ENCODE assay signal across 13 cellular contexts in the genomic region with DNA sequence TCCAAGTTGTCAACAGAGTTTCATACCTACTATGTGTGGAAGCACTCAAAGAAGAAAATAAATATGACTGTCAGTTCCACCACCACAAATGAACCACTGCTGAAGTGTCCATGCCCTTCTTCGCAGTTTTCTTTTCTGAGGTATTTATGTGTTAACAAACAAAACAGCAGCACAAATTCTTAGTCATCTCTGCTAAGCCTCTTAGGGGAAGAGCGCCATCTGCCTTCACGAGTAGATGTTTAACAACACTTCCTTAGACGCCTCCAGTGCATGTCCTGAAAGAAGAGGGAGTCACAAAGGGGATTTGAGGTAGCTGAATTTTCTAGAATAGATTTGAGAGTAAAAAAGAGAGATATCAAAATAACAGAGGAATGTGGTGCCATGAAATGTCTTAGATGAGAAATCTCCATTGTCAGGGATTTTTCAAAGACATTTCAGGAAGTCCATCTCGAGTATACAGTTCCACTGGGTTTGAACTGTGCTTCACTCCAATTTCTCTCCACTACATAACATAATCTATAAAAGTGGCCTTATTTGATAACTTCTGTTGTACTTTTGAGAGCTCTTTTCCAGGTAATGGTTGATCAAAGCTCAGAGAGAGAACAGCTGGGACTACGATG.
DNase-seq lines count a peak whose midpoint lies in the region; ATAC-seq and TF ChIP-seq lines count a peak whose summit lies in the region.
"Had no signal": no experiment of that assay in that cellular context is flagged by ENCODE, and none has a peak within 500 bp of the region (broad histone marks: within the 10 kb centered on the region; RNA-seq: fewer than 3 reads in every experiment).

No MANE protein-coding gene starts in this region.

- H3K36me3 ChIP-seq in SU-DHL-6 (ENCODE audit: low read length) (no peaks in the 10 kb centered on the region), lower lobe of right lung (no peaks in the 10 kb centered on the region), transverse colon (no peaks in the 10 kb centered on the region)

- in situ Hi-C loops in transverse colon (cut with MboI; ENCODE audit: low pct_ligation_motif_present in 1 of 4, low pct_unique_long_range_greater_than_20kb in 1 of 4, low sequenced_read_pairs in 3 of 4) = loop anchor here in 1 of 4 donors (25.0 kb wide), 1 partner anchor 823 kb away; no protein-coding TSS in a partner anchor

- TF ChIP-seq CTCF in SU-DHL-6 (IDR thresholded peaks at IDR 0.05; ENCODE audit: insufficient read depth, low read length, poor library complexity, severe bottlenecking) (peak; percentile 22), lower lobe of right lung (IDR thresholded peaks at IDR 0.05) (peak; percentile 16), transverse colon (IDR thresholded peaks at IDR 0.05) (peak in 1 of 5 experiments; percentile 20)

- 61 to 67% methylated on average over 6 of the region's 6 CpGs for WGBS in transverse colon (ENCODE audit: low coverage in 1 of 2), 2 donors

- no peak overlapping the region for H3K9ac ChIP-seq in SU-DHL-6 (ENCODE audit: low read length)

- no peaks in the 10 kb centered on the region for H3K79me2 ChIP-seq in SU-DHL-6 (ENCODE audit: insufficient read depth, low read length)

- H3K9me2 ChIP-seq in SU-DHL-6 (replicated peaks; ENCODE audit: insufficient read depth, low read length) = no peaks in the 10 kb centered on the region

- ATAC-seq in lower lobe of right lung = no peak
- ATAC-seq in HG03175 (IDR thresholded peaks at IDR 0.05; ENCODE audit: unreplicated experiment) = no peak

- H3K4me3 ChIP-seq in SU-DHL-6 (ENCODE audit: insufficient read depth, low read length, poor library complexity, severe bottlenecking) (no peak overlapping the region), lower lobe of right lung (no peak overlapping the region), transverse colon (no peak overlapping the region)

- H3K27me3 ChIP-seq in SU-DHL-6 (ENCODE audit: low read length) = no peaks in the 10 kb centered on the region
- no peaks in the 10 kb centered on the region for H3K27me3 ChIP-seq in lower lobe of right lung (ENCODE audit: low read depth)
- H3K27me3 ChIP-seq in transverse colon = no peaks in the 10 kb centered on the region

- no peaks in the 10 kb centered on the region for H4K20me1 ChIP-seq in SU-DHL-6 (ENCODE audit: low read depth, low read length)

- H3K4me1 ChIP-seq in lower lobe of right lung (no peaks in the 10 kb centered on the region), transverse colon (no peaks in the 10 kb centered on the region)

- no peak overlapping the region for H3K4me2 ChIP-seq in SU-DHL-6 (ENCODE audit: low read depth, low read length, poor library complexity, severe bottlenecking)

- DNase-seq in D341Med (ENCODE audit: low spot score) (peak; percentile 58), LHCN-M2 (ENCODE audit: low read depth) (peak; percentile 37), lower lobe of right lung (no peak), cortex of kidney (lab: John Stamatoyannopoulos, UW) (no peak), activated T-cell treated with anti-CD3 and anti-CD28 coated beads for 4 hours (no peak), transverse colon (no peak)
- DNase-seq: activated effector memory CD4-positive, alpha-beta T cell treated with Interleukin-2 at 50 U/mL for 16 hours; CD8-positive, alpha-beta memory T cell; NCI-H226; SW 1271 had no signal

- no peak overlapping the region for H3K27ac ChIP-seq in SU-DHL-6 (ENCODE audit: low read depth, low read length)
- H3K27ac ChIP-seq in lower lobe of right lung = no peak overlapping the region
- no peak overlapping the region for H3K27ac ChIP-seq in transverse colon
- H3K27ac ChIP-seq: epithelial cell of prostate had no signal

- no peaks in the 10 kb centered on the region for H3K9me3 ChIP-seq in SU-DHL-6 (ENCODE audit: insufficient read depth, low read length)
- H3K9me3 ChIP-seq in lower lobe of right lung = no peaks in the 10 kb centered on the region
- no peaks in the 10 kb centered on the region for H3K9me3 ChIP-seq in transverse colon

- no peak overlapping the region for H2AFZ ChIP-seq in SU-DHL-6 (ENCODE audit: low read depth, low read length, severe bottlenecking)

- TF ChIP-seq EP300 in transverse colon (IDR thresholded peaks at IDR 0.05; ENCODE audit: low read depth) = no peak

- intact Hi-C loops in lower lobe of right lung (cut with DNase I) (no loop called here), transverse colon (cut with DNase I; ENCODE audit: low total_unique reads) (no loop called here)

- no peak for TF ChIP-seq POLR2A in transverse colon (IDR thresholded peaks at IDR 0.05)

- no peaks in the 10 kb centered on the region for H3F3A ChIP-seq in SU-DHL-6 (ENCODE audit: insufficient read depth)

Comparison
In these comparisons a context has a peak if more than half of its experiments do, and no peak if none do; other contexts are left out.
1. DNase-seq: peak in D341Med (single experiment) and LHCN-M2 (single experiment); none in lower lobe of right lung (single experiment), cortex of kidney (single experiment), activated T-cell treated with anti-CD3 and anti-CD28 coated beads for 4 hours (single experiment) and transverse colon (single experiment).